In genomic region chrX:54181196-54181953, GRCh38 we compare ENCODE assay signal across 8 cellular contexts. TPM values are rescaled to one million over a fixed set of nuclear protein-coding genes. Genes with fewer than 3 reads are reported as not detected.
A peak's percentile ranks its signal among the peaks of the same experiment; 100 is the strongest.
DNase-seq lines count a peak whose midpoint lies in the region; ATAC-seq and TF ChIP-seq lines count a peak whose summit lies in the region.

No MANE protein-coding gene starts in this region.

- H3F3A ChIP-seq in SK-N-SH (replicated peaks; ENCODE audit: insufficient read depth), result peaks cover 9% of the 10 kb centered on the region

- ATAC-seq in stimulated activated naive CD8-positive, alpha-beta T cell treated with anti-CD3 and anti-CD28 coated beads, Interleukin-15, amount 100 ng/mL, for 72 hours, result no peak

- DNase-seq in SIG-M5 treated with dmso at 0.1 percent for 504 hours (lab: John Stamatoyannopoulos, UW; ENCODE audit: unreplicated experiment) (peak; percentile 11), SIG-M5 (lab: John Stamatoyannopoulos, UW) (no peak), SK-N-SH (no peak), fibroblast of the aortic adventitia (ENCODE audit: low read depth) (peak; percentile 34), GM10248 (ENCODE audit: extremely low spot score) (no peak), COR-L47 (lab: John Stamatoyannopoulos, UW) (no peak), NCI-H526 (lab: John Stamatoyannopoulos, UW) (no peak)
- DNase-seq in stimulated activated naive CD8-positive, alpha-beta T cell treated with anti-CD3 and anti-CD28 coated beads, Interleukin-15, amount 100 ng/mL, for 72 hours, result no peak

- no peak for TF ChIP-seq EP300 in SK-N-SH (IDR thresholded peaks at IDR 0.05; ENCODE audit: borderline replicate concordance in 1 of 2, low read depth in 1 of 2, low read length in 1 of 2)

- 4% methylated on average over 4 of the region's 4 CpGs for WGBS in SK-N-SH (ENCODE audit: low lambda C conversion rate)

- peaks cover 62% of the 10 kb centered on the region for H3K79me2 ChIP-seq in SK-N-SH (ENCODE audit: insufficient read depth)

- no peak for TF ChIP-seq RAD21 in SK-N-SH (IDR thresholded peaks at IDR 0.05; ENCODE audit: low read length)

- H3K27ac ChIP-seq in SK-N-SH (ENCODE audit: low read depth in 2 of 2, low read length in 1 of 2), result peak overlapping the region; percentile 11 to 80; a peak in 3 of 4 replicates

- CTCF ChIA-PET in SK-N-SH (lab: Yijun Ruan, JAX) (no interaction called here), GM10248 (lab: Yijun Ruan, JAX) (no interaction called here)

- peak overlapping the region; percentile 84 to 85 for H3K4me3 Mint-ChIP-seq in stimulated activated naive CD8-positive, alpha-beta T cell treated with anti-CD3 and anti-CD28 coated beads, Interleukin-15, amount 100 ng/mL, for 72 hours

- no peaks in the 10 kb centered on the region for H3K9me2 ChIP-seq in SK-N-SH

- peaks cover 9% of the 10 kb centered on the region; the same call in 1 of the 2 replicates for H4K20me1 ChIP-seq in SK-N-SH (ENCODE audit: insufficient read depth)

- H2AFZ ChIP-seq in SK-N-SH (ENCODE audit: low read depth), result no peak overlapping the region

- no peaks in the 10 kb centered on the region for H3K9me3 Mint-ChIP-seq in stimulated activated naive CD8-positive, alpha-beta T cell treated with anti-CD3 and anti-CD28 coated beads, Interleukin-15, amount 100 ng/mL, for 72 hours

- no peaks in the 10 kb centered on the region for H3K9me3 ChIP-seq in SK-N-SH

- H3K4me1 Mint-ChIP-seq in stimulated activated naive CD8-positive, alpha-beta T cell treated with anti-CD3 and anti-CD28 coated beads, Interleukin-15, amount 100 ng/mL, for 72 hours, result peaks cover 59% of the 10 kb centered on the region

- peaks cover 0 to 5% of the 10 kb centered on the region in 2 experiments for H3K36me3 ChIP-seq in SK-N-SH (replicated peaks in 1 of 2; ENCODE audit: control insufficient read depth in 1 of 2, insufficient read depth in 2 of 2, low read length in 1 of 2)

- H3K9ac ChIP-seq in SK-N-SH, result peak overlapping the region; percentile 33; the same call in 1 of the 2 replicates

- H3K4me3 ChIP-seq in SK-N-SH (ENCODE audit: low read depth in 2 of 2, low read length in 1 of 2) (peak overlapping the region; percentile 64 to 66), fibroblast of the aortic adventitia (ENCODE audit: low read depth, low read length) (peak overlapping the region; percentile 71)

- H3K27me3 ChIP-seq in SK-N-SH (ENCODE audit: insufficient read depth), result no peaks in the 10 kb centered on the region

- TF ChIP-seq CTCF in SK-N-SH (IDR thresholded peaks at IDR 0.05) (no peak), fibroblast of the aortic adventitia (IDR thresholded peaks at IDR 0.05; ENCODE audit: insufficient read depth, low read length) (no peak), GM10248 (IDR thresholded peaks at IDR 0.05; ENCODE audit: control extremely low read depth, extremely low read depth, low read depth, missing control alignments) (no peak)

- peak overlapping the region in 1 of 2 donors; percentile 88 for H3K27ac Mint-ChIP-seq in stimulated activated naive CD8-positive, alpha-beta T cell treated with anti-CD3 and anti-CD28 coated beads, Interleukin-15, amount 100 ng/mL, for 72 hours

- POLR2A ChIA-PET in SK-N-SH (lab: Yijun Ruan, JAX), result no interaction called here
- POLR2A ChIA-PET in GM10248 (lab: Yijun Ruan, JAX), result no interaction called here

- H3K4me2 ChIP-seq in SK-N-SH, result peak overlapping the region; percentile 80

- no peaks in the 10 kb centered on the region for H3K27me3 Mint-ChIP-seq in stimulated activated naive CD8-positive, alpha-beta T cell treated with anti-CD3 and anti-CD28 coated beads, Interleukin-15, amount 100 ng/mL, for 72 hours

- H3K4me1 ChIP-seq in SK-N-SH (ENCODE audit: control insufficient read depth in 1 of 2, insufficient read depth in 2 of 2, low read depth in 1 of 2, low read length in 1 of 2), result peaks cover 0 to 6% of the 10 kb centered on the region in 2 experiments; a peak in 2 of 4 replicates

TF ChIP-seq in SK-N-SH, 30 proteins besides CTCF, POLR2A, EP300 and RAD21:
- peak; percentile 9; the same call in 1 of the 2 replicates for TF ChIP-seq POLR2AphosphoS5 (IDR thresholded peaks at IDR 0.05; ENCODE audit: low read depth, low read length)
- no peak for TF ChIP-seq ZBTB33 (IDR thresholded peaks at IDR 0.05; ENCODE audit: borderline replicate concordance, low read depth)

RNA-seq across cellular contexts. Expression of gene FAM120C, which starts 1.7 kb away (rescaled TPM):
- 5.8 and 6.0 TPM in 2 replicates for polyA plus RNA-seq in SK-N-SH (2012; rRNA removed)
- 3.3 and 4.2 TPM in 2 replicates for polyA plus RNA-seq in SK-N-SH (2012; cell fraction: cytosol; rRNA removed)
- polyA plus RNA-seq in SK-N-SH (2012; cell fraction: nucleus; rRNA removed), result 13.6 and 18.2 TPM in 2 replicates
- total RNA-seq in fibroblast of the aortic adventitia (ENCODE audit: low replicate concordance), result 4.2 and 10.5 TPM in 2 replicates

Comparison
In these comparisons a context has a peak if more than half of its experiments do, and no peak if none do; other contexts are left out.
1. DNase-seq: peak in SIG-M5 treated with dmso at 0.1 percent for 504 hours (single experiment) and fibroblast of the aortic adventitia (single experiment); none in SIG-M5 (single experiment), SK-N-SH (single experiment), stimulated activated naive CD8-positive, alpha-beta T cell treated with anti-CD3 and anti-CD28 coated beads, Interleukin-15, amount 100 ng/mL, for 72 hours (0 of 2), GM10248 (single experiment), COR-L47 (single experiment) and NCI-H526 (0 of 2).